8 cellular contexts compared by ENCODE assay signal in the genomic region with DNA sequence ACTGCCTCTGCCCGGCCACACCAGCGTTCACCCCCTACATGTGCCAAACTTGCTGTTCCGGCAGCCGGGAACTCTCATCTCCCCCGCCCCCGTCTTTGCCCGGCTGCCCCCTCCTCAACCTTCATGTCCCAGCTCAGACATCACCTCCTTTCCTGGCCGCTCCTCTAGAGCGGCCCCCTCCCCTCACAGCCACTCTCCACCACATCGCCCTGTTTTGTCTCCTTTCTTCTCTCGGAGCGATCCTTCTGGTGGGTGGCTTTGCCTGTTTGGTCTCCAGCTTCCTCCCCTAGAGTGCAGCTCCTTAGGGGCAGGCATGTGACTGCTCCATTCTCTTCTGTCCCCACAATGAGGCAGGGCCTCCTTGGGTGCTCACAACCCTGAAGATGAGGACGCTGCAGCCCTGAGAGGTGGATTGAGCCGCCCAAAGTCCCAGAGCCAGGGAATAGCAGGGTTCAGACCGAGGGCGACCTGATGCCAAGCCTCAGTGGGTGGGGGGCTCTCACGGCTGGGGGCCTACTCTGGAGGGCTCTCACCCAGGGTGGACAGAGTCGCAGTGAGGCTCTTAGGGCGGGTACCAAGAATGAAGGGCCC. TPM values are rescaled to one million over a fixed set of nuclear protein-coding genes. Genes with fewer than 3 reads are reported as not detected.
DNase-seq lines count a peak whose midpoint lies in the region; ATAC-seq, FAIRE-seq and TF ChIP-seq lines count a peak whose summit lies in the region.

No MANE protein-coding gene starts in this region.

- POLR2A ChIA-PET in BJ (lab: Charles Lee), result no interaction called here

- H3K27ac ChIP-seq in Karpas-422 (ENCODE audit: low read length), result peak overlapping the region; percentile 96

- CTCF ChIA-PET in BJ (lab: Yijun Ruan, JAX), result interaction anchor here (1.0 to 5.0 kb wide), 17 partner anchors 9 to 111 kb away, joined by 3 to 47 read pairs (median 5); no protein-coding TSS in a partner anchor

- H3K36me3 ChIP-seq in BJ (ENCODE audit: control insufficient read depth, insufficient read depth, low read length), result peaks cover 6% of the 10 kb centered on the region; the same call in 1 of the 2 replicates
- peaks cover 3% of the 10 kb centered on the region; the same call in 1 of the 2 replicates for H3K36me3 ChIP-seq in Karpas-422 (ENCODE audit: insufficient read depth, low read length)

- no peak for ATAC-seq in HG03097 (IDR thresholded peaks at IDR 0.05; ENCODE audit: low FRiP score, unreplicated experiment)

- peaks cover 93% of the 10 kb centered on the region for H3K4me1 ChIP-seq in Karpas-422 (ENCODE audit: low read length)

- TF ChIP-seq CTCF in BJ (IDR thresholded peaks at IDR 0.05; ENCODE audit: insufficient read depth, low read depth, low read length) (no peak), choroid plexus epithelial cell (conservative IDR thresholded peaks at IDR 0.05; ENCODE audit: low read depth, low read length) (no peak), nephron progenitor cell (IDR thresholded peaks at IDR 0.05) (no peak)

- peaks cover 27% of the 10 kb centered on the region for H4K20me1 ChIP-seq in Karpas-422 (ENCODE audit: insufficient read depth, low read depth, low read length)

- no peak for FAIRE-seq in frontal cortex (lab: Jason Lieb, UNC)

- no peaks in the 10 kb centered on the region for H3K9me3 Mint-ChIP-seq in nephron progenitor cell

- peak overlapping the region; percentile 82 for H3K9ac ChIP-seq in Karpas-422 (ENCODE audit: low read length)

- 0 out of 2 replicates have a peak overlapping the region, but pooled peaks have one; percentile 1 for H3K4me3 ChIP-seq in BJ (ENCODE audit: low read depth, low read length)
- H3K4me3 ChIP-seq in Karpas-422 (ENCODE audit: low read length), result peak overlapping the region; percentile 61
- peak overlapping the region; percentile 46 for H3K4me3 ChIP-seq in choroid plexus epithelial cell (ENCODE audit: low read depth, low read length)

- DNase-seq in BJ (ENCODE audit: low read depth) (no peak), Karpas-422 (no peak), choroid plexus epithelial cell (ENCODE audit: low read depth) (no peak), nephron progenitor cell (no peak), frontal cortex (ENCODE audit: low spot score in 2 of 2) (no peak), H4 (ENCODE audit: low spot score) (no peak), iPS-NIHi11 (ENCODE audit: low spot score) (no peak)

- H3K4me3 Mint-ChIP-seq in nephron progenitor cell, result peak overlapping the region; percentile 72

- no peaks in the 10 kb centered on the region for H3K9me2 ChIP-seq in Karpas-422 (replicated peaks; ENCODE audit: insufficient read depth, low read length)

- H3K9me3 ChIP-seq in Karpas-422 (ENCODE audit: low read length), result no peaks in the 10 kb centered on the region

- H3K27me3 ChIP-seq in BJ (ENCODE audit: control insufficient read depth, insufficient read depth, low read length), result no peaks in the 10 kb centered on the region
- no peaks in the 10 kb centered on the region for H3K27me3 ChIP-seq in Karpas-422 (ENCODE audit: low read length)

- peaks cover 87% of the 10 kb centered on the region for H3K4me1 Mint-ChIP-seq in nephron progenitor cell

- peak overlapping the region; percentile 73 for H3K4me2 ChIP-seq in Karpas-422 (ENCODE audit: low read depth, low read length, poor library complexity, severe bottlenecking)

- H3K27ac Mint-ChIP-seq in nephron progenitor cell, result no peak overlapping the region

- H3K27me3 Mint-ChIP-seq in nephron progenitor cell (ENCODE audit: low read depth, poor library complexity), result peaks cover 17% of the 10 kb centered on the region

- H3K36me3 Mint-ChIP-seq in nephron progenitor cell (ENCODE audit: low read depth), result no peaks in the 10 kb centered on the region

- no peak overlapping the region for H2AFZ ChIP-seq in Karpas-422 (ENCODE audit: low read length)

- peaks cover 92% of the 10 kb centered on the region for H3K79me2 ChIP-seq in Karpas-422 (ENCODE audit: low read length)

RNA-seq across cellular contexts. Expression of a gene that starts 44.9 kb away (rescaled TPM):
- polyA plus RNA-seq in BJ (2011; rRNA removed), result 70.7 and 150 TPM in 2 replicates
- polyA minus RNA-seq in BJ (2011; rRNA and poly(A)+ RNA removed), result 47.0 and 47.5 TPM in 2 replicates
- 59.9 and 81.7 TPM in 2 replicates for total RNA-seq in Karpas-422 (2014; rRNA removed; shearing (Covaris generic); ENCODE audit: low replicate concordance)
- 8.2 TPM for total RNA-seq in frontal cortex
- 55.2 and 64.7 TPM in 2 replicates for total RNA-seq in H4 (2014; rRNA removed; shearing (Covaris generic))

Comparison
In these comparisons a context has a peak if more than half of its experiments do, and no peak if none do; other contexts are left out.
1. H3K4me3 ChIP-seq: peak in every context shown above with its lines; median percentile 61 in Karpas-422; 46 in choroid plexus epithelial cell; 1 in BJ.